Comparison of ENCODE assay signal across 19 cellular contexts in the genomic region with DNA sequence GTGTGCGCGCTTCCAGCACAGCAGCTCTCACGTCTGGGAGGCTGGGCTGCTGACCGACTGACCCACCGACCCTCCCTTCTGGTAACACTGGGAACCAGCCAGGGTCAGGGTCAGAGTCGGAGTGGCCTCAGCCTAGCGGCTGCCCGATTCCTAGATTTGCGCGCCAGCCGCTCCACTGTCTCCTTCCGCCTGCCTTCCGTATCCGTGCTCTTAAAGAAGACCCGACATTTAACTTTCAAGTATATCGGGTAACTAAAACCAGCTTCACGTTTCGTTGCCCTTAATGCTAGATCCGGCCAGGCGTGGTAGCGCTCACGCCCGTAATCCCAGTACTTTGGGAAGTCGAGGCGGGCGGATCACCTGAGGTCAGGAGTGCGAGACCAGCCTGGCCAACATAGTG. TPM values are rescaled to one million over a fixed set of nuclear protein-coding genes. Genes with fewer than 3 reads are reported as not detected.
"Had no signal": no experiment of that assay in that cellular context is flagged by ENCODE, and none has a peak within 500 bp of the region (broad histone marks: within the 10 kb centered on the region; RNA-seq: fewer than 3 reads in every experiment).

No MANE protein-coding gene starts in this region.

- H3K27ac ChIP-seq: breast epithelium, esophagus muscularis mucosa, heart right ventricle, transverse colon had no signal

- H3K27me3 ChIP-seq: breast epithelium, esophagus muscularis mucosa, heart right ventricle, transverse colon had no signal

- H3K36me3 ChIP-seq: breast epithelium, esophagus muscularis mucosa, heart right ventricle, transverse colon had no signal

- H3K4me3 ChIP-seq: breast epithelium, esophagus muscularis mucosa, heart right ventricle, transverse colon had no signal

- H3K9me3 ChIP-seq: breast epithelium, esophagus muscularis mucosa, heart right ventricle, transverse colon had no signal

- ATAC-seq: heart right ventricle; naive thymus-derived CD4-positive, alpha-beta T cell; right cardiac atrium; WTC11 had no signal

- H3K4me1 ChIP-seq: breast epithelium, esophagus muscularis mucosa, transverse colon had no signal

- DNase-seq: activated CD4-positive, alpha-beta memory T cell treated with anti-CD3 and anti-CD28 coated beads, Interleukin-2, amount 10 ng/mL, durations not matched to agents 7 days and 5 days; activated CD4-positive, alpha-beta T cell treated with anti-CD3 and anti-CD28 coated beads for 1 hour; activated CD4-positive, alpha-beta T cell treated with anti-CD3 and anti-CD28 coated beads, Interleukin-2, amount 10 ng/mL, durations not matched to agents 7 days and 5 days; activated CD8-positive, alpha-beta memory T cell treated with anti-CD3 and anti-CD28 coated beads, Interleukin-2, amount 50 U/mL, for 48 hours; activated gamma-delta T cell; activated naive CD4-positive, alpha-beta T cell treated with anti-CD3 and anti-CD28 coated beads, Interleukin-2, amount 10 ng/mL, durations not matched to agents 7 days and 5 days; activated T-cell treated with anti-CD3 and anti-CD28 coated beads, Interleukin-2, amount 50 U/mL, for 24 hours; dermis blood vessel endothelial cell; effector CD4-positive, alpha-beta T cell; foreskin melanocyte; heart right ventricle; naive thymus-derived CD4-positive, alpha-beta T cell; right cardiac atrium; stimulated activated CD4-positive, alpha-beta T cell treated with anti-CD3 and anti-CD28 coated beads, Interleukin-2, amount 100 ng/mL, for 48 hours; stimulated activated naive CD4-positive, alpha-beta T cell treated with Interleukin-2 at 50 U/mL for 16 hours; transverse colon had no signal

RNA-seq across cellular contexts. Expression of gene SERP2, which starts 41.1 kb away (rescaled TPM):
- total RNA-seq: activated CD4-positive, alpha-beta memory T cell treated with anti-CD3 and anti-CD28 coated beads, Interleukin-2, amount 10 ng/mL, durations not matched to agents 7 days and 5 days; activated CD4-positive, alpha-beta T cell treated with anti-CD3 and anti-CD28 coated beads, Interleukin-2, amount 10 ng/mL, durations not matched to agents 7 days and 5 days had no signal
